1 cellular context compared by ENCODE assay signal in the genomic region with DNA sequence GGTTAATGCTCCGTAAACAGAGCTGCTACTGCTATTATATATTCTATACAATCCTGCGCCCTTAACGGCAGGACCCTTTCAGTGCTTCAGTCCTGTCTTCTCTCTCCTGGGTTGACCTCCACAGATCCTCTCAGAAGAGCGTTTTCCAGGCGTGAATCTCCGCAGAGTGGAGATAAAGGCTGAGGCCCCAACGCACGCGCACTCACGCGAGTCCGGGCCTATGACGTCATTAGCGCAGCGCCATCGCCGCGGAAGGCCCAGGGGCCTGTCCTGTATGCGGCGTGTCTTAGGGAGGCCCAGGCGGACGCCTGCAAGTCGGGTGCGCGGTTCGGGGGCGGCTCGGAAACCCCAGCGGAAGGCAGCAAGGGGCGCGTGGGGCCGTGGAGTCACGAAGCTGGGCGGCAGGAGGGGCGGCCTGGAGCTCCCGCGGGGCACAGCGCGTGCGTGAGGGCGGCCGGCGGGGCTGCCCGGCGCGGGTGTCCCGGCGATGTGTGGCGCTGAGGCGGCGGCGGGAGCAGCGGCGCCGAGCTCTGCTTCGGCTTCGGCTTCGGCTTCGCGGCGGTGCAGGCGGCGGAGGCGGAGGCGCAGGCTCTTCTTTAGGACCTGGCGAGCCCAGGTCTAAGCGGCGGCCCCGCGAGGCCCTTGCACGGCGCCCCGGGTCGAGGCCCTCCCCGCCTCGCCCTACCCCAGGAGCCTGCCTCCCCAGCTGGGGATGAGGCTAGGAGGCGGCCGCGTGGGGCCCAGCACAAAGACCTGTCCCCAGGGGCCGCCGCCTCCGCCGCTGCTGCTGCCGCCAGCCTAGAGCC.
TF ChIP-seq lines count a peak whose summit lies in the region.

A gene with protein sequence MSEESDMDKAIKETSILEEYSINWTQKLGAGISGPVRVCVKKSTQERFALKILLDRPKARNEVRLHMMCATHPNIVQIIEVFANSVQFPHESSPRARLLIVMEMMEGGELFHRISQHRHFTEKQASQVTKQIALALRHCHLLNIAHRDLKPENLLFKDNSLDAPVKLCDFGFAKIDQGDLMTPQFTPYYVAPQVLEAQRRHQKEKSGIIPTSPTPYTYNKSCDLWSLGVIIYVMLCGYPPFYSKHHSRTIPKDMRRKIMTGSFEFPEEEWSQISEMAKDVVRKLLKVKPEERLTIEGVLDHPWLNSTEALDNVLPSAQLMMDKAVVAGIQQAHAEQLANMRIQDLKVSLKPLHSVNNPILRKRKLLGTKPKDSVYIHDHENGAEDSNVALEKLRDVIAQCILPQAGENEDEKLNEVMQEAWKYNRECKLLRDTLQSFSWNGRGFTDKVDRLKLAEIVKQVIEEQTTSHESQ (plus strand): TSS at position 479 of the 806 bp plus-strand sequence. CDS start 506 bp downstream, outside the sequence.

TF ChIP-seq in HEK293, 187 proteins besides CTCF, POLR2A, EP300 and RAD21 (continued from another document):
- TF ChIP-seq, protein P1, sequence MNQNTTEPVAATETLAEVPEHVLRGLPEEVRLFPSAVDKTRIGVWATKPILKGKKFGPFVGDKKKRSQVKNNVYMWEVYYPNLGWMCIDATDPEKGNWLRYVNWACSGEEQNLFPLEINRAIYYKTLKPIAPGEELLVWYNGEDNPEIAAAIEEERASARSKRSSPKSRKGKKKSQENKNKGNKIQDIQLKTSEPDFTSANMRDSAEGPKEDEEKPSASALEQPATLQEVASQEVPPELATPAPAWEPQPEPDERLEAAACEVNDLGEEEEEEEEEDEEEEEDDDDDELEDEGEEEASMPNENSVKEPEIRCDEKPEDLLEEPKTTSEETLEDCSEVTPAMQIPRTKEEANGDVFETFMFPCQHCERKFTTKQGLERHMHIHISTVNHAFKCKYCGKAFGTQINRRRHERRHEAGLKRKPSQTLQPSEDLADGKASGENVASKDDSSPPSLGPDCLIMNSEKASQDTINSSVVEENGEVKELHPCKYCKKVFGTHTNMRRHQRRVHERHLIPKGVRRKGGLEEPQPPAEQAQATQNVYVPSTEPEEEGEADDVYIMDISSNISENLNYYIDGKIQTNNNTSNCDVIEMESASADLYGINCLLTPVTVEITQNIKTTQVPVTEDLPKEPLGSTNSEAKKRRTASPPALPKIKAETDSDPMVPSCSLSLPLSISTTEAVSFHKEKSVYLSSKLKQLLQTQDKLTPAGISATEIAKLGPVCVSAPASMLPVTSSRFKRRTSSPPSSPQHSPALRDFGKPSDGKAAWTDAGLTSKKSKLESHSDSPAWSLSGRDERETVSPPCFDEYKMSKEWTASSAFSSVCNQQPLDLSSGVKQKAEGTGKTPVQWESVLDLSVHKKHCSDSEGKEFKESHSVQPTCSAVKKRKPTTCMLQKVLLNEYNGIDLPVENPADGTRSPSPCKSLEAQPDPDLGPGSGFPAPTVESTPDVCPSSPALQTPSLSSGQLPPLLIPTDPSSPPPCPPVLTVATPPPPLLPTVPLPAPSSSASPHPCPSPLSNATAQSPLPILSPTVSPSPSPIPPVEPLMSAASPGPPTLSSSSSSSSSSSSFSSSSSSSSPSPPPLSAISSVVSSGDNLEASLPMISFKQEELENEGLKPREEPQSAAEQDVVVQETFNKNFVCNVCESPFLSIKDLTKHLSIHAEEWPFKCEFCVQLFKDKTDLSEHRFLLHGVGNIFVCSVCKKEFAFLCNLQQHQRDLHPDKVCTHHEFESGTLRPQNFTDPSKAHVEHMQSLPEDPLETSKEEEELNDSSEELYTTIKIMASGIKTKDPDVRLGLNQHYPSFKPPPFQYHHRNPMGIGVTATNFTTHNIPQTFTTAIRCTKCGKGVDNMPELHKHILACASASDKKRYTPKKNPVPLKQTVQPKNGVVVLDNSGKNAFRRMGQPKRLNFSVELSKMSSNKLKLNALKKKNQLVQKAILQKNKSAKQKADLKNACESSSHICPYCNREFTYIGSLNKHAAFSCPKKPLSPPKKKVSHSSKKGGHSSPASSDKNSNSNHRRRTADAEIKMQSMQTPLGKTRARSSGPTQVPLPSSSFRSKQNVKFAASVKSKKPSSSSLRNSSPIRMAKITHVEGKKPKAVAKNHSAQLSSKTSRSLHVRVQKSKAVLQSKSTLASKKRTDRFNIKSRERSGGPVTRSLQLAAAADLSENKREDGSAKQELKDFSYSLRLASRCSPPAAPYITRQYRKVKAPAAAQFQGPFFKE (tag by site-specific recombination; IDR thresholded peaks at IDR 0.05; ENCODE audit: borderline replicate concordance), result no peak
- TF ChIP-seq, protein P2, sequence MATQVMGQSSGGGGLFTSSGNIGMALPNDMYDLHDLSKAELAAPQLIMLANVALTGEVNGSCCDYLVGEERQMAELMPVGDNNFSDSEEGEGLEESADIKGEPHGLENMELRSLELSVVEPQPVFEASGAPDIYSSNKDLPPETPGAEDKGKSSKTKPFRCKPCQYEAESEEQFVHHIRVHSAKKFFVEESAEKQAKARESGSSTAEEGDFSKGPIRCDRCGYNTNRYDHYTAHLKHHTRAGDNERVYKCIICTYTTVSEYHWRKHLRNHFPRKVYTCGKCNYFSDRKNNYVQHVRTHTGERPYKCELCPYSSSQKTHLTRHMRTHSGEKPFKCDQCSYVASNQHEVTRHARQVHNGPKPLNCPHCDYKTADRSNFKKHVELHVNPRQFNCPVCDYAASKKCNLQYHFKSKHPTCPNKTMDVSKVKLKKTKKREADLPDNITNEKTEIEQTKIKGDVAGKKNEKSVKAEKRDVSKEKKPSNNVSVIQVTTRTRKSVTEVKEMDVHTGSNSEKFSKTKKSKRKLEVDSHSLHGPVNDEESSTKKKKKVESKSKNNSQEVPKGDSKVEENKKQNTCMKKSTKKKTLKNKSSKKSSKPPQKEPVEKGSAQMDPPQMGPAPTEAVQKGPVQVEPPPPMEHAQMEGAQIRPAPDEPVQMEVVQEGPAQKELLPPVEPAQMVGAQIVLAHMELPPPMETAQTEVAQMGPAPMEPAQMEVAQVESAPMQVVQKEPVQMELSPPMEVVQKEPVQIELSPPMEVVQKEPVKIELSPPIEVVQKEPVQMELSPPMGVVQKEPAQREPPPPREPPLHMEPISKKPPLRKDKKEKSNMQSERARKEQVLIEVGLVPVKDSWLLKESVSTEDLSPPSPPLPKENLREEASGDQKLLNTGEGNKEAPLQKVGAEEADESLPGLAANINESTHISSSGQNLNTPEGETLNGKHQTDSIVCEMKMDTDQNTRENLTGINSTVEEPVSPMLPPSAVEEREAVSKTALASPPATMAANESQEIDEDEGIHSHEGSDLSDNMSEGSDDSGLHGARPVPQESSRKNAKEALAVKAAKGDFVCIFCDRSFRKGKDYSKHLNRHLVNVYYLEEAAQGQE (tag by site-specific recombination; IDR thresholded peaks at IDR 0.05), result no peak
- TF ChIP-seq, protein P3, sequence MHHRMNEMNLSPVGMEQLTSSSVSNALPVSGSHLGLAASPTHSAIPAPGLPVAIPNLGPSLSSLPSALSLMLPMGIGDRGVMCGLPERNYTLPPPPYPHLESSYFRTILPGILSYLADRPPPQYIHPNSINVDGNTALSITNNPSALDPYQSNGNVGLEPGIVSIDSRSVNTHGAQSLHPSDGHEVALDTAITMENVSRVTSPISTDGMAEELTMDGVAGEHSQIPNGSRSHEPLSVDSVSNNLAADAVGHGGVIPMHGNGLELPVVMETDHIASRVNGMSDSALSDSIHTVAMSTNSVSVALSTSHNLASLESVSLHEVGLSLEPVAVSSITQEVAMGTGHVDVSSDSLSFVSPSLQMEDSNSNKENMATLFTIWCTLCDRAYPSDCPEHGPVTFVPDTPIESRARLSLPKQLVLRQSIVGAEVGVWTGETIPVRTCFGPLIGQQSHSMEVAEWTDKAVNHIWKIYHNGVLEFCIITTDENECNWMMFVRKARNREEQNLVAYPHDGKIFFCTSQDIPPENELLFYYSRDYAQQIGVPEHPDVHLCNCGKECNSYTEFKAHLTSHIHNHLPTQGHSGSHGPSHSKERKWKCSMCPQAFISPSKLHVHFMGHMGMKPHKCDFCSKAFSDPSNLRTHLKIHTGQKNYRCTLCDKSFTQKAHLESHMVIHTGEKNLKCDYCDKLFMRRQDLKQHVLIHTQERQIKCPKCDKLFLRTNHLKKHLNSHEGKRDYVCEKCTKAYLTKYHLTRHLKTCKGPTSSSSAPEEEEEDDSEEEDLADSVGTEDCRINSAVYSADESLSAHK (tag by site-specific recombination; IDR thresholded peaks at IDR 0.05), result 0 out of 2 replicates have a peak, but pooled peaks have one; percentile 18
- no peak for TF ChIP-seq ZNF132 (tag by site-specific recombination; IDR thresholded peaks at IDR 0.05; ENCODE audit: borderline replicate concordance)
- TF ChIP-seq, protein P4, sequence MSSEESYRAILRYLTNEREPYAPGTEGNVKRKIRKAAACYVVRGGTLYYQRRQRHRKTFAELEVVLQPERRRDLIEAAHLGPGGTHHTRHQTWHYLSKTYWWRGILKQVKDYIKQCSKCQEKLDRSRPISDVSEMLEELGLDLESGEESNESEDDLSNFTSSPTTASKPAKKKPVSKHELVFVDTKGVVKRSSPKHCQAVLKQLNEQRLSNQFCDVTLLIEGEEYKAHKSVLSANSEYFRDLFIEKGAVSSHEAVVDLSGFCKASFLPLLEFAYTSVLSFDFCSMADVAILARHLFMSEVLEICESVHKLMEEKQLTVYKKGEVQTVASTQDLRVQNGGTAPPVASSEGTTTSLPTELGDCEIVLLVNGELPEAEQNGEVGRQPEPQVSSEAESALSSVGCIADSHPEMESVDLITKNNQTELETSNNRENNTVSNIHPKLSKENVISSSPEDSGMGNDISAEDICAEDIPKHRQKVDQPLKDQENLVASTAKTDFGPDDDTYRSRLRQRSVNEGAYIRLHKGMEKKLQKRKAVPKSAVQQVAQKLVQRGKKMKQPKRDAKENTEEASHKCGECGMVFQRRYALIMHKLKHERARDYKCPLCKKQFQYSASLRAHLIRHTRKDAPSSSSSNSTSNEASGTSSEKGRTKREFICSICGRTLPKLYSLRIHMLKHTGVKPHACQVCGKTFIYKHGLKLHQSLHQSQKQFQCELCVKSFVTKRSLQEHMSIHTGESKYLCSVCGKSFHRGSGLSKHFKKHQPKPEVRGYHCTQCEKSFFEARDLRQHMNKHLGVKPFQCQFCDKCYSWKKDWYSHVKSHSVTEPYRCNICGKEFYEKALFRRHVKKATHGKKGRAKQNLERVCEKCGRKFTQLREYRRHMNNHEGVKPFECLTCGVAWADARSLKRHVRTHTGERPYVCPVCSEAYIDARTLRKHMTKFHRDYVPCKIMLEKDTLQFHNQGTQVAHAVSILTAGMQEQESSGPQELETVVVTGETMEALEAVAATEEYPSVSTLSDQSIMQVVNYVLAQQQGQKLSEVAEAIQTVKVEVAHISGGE (tag by site-specific recombination; conservative IDR thresholded peaks at IDR 0.05; ENCODE audit: low read depth), result no peak
- TF ChIP-seq ZNF521 (tag by site-specific recombination; IDR thresholded peaks at IDR 0.05), result no peak
- TF ChIP-seq ZNF133 (tag by site-specific recombination; IDR thresholded peaks at IDR 0.05), result no peak
- no peak for TF ChIP-seq ZNF654 (tag by site-specific recombination; IDR thresholded peaks at IDR 0.05; ENCODE audit: low read depth)
- TF ChIP-seq, protein P5, sequence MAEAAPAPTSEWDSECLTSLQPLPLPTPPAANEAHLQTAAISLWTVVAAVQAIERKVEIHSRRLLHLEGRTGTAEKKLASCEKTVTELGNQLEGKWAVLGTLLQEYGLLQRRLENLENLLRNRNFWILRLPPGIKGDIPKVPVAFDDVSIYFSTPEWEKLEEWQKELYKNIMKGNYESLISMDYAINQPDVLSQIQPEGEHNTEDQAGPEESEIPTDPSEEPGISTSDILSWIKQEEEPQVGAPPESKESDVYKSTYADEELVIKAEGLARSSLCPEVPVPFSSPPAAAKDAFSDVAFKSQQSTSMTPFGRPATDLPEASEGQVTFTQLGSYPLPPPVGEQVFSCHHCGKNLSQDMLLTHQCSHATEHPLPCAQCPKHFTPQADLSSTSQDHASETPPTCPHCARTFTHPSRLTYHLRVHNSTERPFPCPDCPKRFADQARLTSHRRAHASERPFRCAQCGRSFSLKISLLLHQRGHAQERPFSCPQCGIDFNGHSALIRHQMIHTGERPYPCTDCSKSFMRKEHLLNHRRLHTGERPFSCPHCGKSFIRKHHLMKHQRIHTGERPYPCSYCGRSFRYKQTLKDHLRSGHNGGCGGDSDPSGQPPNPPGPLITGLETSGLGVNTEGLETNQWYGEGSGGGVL (tag by site-specific recombination; IDR thresholded peaks at IDR 0.05), result no peak
- TF ChIP-seq ZBTB7A (tag by site-specific recombination; IDR thresholded peaks at IDR 0.05; ENCODE audit: low read depth), result peak; percentile 73; the same call in 1 of the 2 replicates
- no peak for TF ChIP-seq ZNF624 (tag by site-specific recombination; IDR thresholded peaks at IDR 0.05)
- TF ChIP-seq ZNF138 (tag by site-specific recombination; IDR thresholded peaks at IDR 0.05; ENCODE audit: borderline replicate concordance), result no peak
